In genomic region chr7:33395340-33395739, GRCh38 we compare ENCODE assay signal across 23 cellular contexts.
DNase-seq lines count a peak whose midpoint lies in the region; ATAC-seq, FAIRE-seq and TF ChIP-seq lines count a peak whose summit lies in the region.
"Had no signal": no experiment of that assay in that cellular context is flagged by ENCODE, and none has a peak within 500 bp of the region (broad histone marks: within the 10 kb centered on the region; RNA-seq: fewer than 3 reads in every experiment).

No MANE protein-coding gene starts in this region.

- H3K27me3 Mint-ChIP-seq in type B pancreatic cell, result no peaks in the 10 kb centered on the region
- H3K27me3 Mint-ChIP-seq: activated naive CD8-positive, alpha-beta T cell treated with anti-CD3 and anti-CD28 coated beads, Interleukin-2, amount 50 U/mL, for 24 hours; stimulated activated naive CD8-positive, alpha-beta T cell treated with anti-CD3 and anti-CD28 coated beads, Interleukin-15, Interleukin-2, amounts not matched to agents 100 ng/mL and 50 ng/mL, for 24 hours had no signal

- no peak overlapping the region for H3K27ac ChIP-seq in kidney (ENCODE audit: low read depth in 2 of 2, low read length in 2 of 2)
- H3K27ac ChIP-seq: brain microvascular endothelial cell, ovary, right lobe of liver, SK-N-MC had no signal

- H3K9ac ChIP-seq in kidney (ENCODE audit: low read length in 2 of 2), result no peak overlapping the region

- peaks cover 10% of the 10 kb centered on the region for H3K9me3 Mint-ChIP-seq in type B pancreatic cell
- H3K9me3 Mint-ChIP-seq: activated T-helper 2 cell treated with anti-CD3 and anti-CD28 coated beads, Interferon-gamma antibody, Interleukin-2, Interleukin-4, amounts not matched to agents 10 μg/mL and 5 μg/mL and 100 μg/mL, durations not matched to agents 14 hours and 24 hours and 36 hours; stimulated activated naive CD8-positive, alpha-beta T cell treated with anti-CD3 and anti-CD28 coated beads, Interleukin-15, Interleukin-2, amounts not matched to agents 100 ng/mL and 50 ng/mL, for 24 hours had no signal

- H3K27ac Mint-ChIP-seq in type B pancreatic cell, result no peak overlapping the region
- H3K27ac Mint-ChIP-seq: activated naive CD8-positive, alpha-beta T cell treated with anti-CD3 and anti-CD28 coated beads, Interleukin-2, amount 50 U/mL, for 24 hours; activated T-helper 2 cell treated with anti-CD3 and anti-CD28 coated beads, Interferon-gamma antibody, Interleukin-2, Interleukin-4, amounts not matched to agents 10 μg/mL and 5 μg/mL and 100 μg/mL, durations not matched to agents 14 hours and 24 hours and 36 hours; stimulated activated naive CD8-positive, alpha-beta T cell treated with anti-CD3 and anti-CD28 coated beads, Interleukin-15, Interleukin-2, amounts not matched to agents 100 ng/mL and 50 ng/mL, for 24 hours had no signal

- no peaks in the 10 kb centered on the region for H3K4me1 ChIP-seq in kidney (ENCODE audit: control insufficient read depth in 1 of 2, insufficient read depth in 1 of 2, low read depth in 1 of 2, low read length in 2 of 2)
- H3K4me1 ChIP-seq: right lobe of liver had no signal

- intact Hi-C loops in kidney (cut with DNase I), result no loop called here

- FAIRE-seq in kidney (lab: Jason Lieb, UNC), result no peak
- FAIRE-seq: GM18507, H1 had no signal

- no peak for ATAC-seq in HG03159 (IDR thresholded peaks at IDR 0.05; ENCODE audit: unreplicated experiment)
- ATAC-seq: activated naive CD8-positive, alpha-beta T cell treated with anti-CD3 and anti-CD28 coated beads, Interleukin-2, amount 50 U/mL, for 24 hours; left ventricle myocardium superior; right lobe of liver had no signal

- DNase-seq in DMS53 (lab: John Stamatoyannopoulos, UW) (peak; percentile 84), NCI-H1105 (lab: John Stamatoyannopoulos, UW) (peak; percentile 59), NCI-H446 treated with DMSO at 0.1 percent for 48 hours (lab: John Stamatoyannopoulos, UW) (peak; percentile 44), fibroblast of mammary gland (ENCODE audit: low read depth) (peak; percentile 19), kidney (no peak), type B pancreatic cell (ENCODE audit: extremely low spot score, unreplicated experiment) (no peak)
- DNase-seq in effector CD4-positive, alpha-beta T cell, result no peak
- DNase-seq: activated naive CD8-positive, alpha-beta T cell treated with anti-CD3 and anti-CD28 coated beads, Interleukin-2, amount 50 U/mL, for 24 hours; brain microvascular endothelial cell; erythroblast; KBM-7; left ventricle myocardium superior; NCI-H526 treated with DMSO at 0.1 percent for 48 hours; ovary; right lobe of liver; T-helper 9 cell; trophoblast cell had no signal

- TF ChIP-seq CTCF in fibroblast of mammary gland (conservative IDR thresholded peaks at IDR 0.05; ENCODE audit: control insufficient read depth, insufficient read depth, low read depth, low read length) (no peak), kidney (IDR thresholded peaks at IDR 0.05; ENCODE audit: borderline replicate concordance, extremely low read depth, insufficient read depth) (no peak), type B pancreatic cell (conservative IDR thresholded peaks at IDR 0.05) (no peak)

- H3K36me3 ChIP-seq in kidney (ENCODE audit: control insufficient read depth in 1 of 2, insufficient read depth in 2 of 2, low read length in 2 of 2), result no peaks in the 10 kb centered on the region
- H3K36me3 ChIP-seq: brain microvascular endothelial cell, ovary, right lobe of liver had no signal

- no peaks in the 10 kb centered on the region for H3K9me3 ChIP-seq in kidney (ENCODE audit: control insufficient read depth in 1 of 2, low read length in 2 of 2)
- H3K9me3 ChIP-seq: ovary, right lobe of liver had no signal

- H3K4me3 Mint-ChIP-seq in type B pancreatic cell, result no peak overlapping the region
- H3K4me3 Mint-ChIP-seq: activated naive CD8-positive, alpha-beta T cell treated with anti-CD3 and anti-CD28 coated beads, Interleukin-2, amount 50 U/mL, for 24 hours; stimulated activated naive CD8-positive, alpha-beta T cell treated with anti-CD3 and anti-CD28 coated beads, Interleukin-15, Interleukin-2, amounts not matched to agents 100 ng/mL and 50 ng/mL, for 24 hours had no signal

- peaks cover 14% of the 10 kb centered on the region for H3K4me1 Mint-ChIP-seq in type B pancreatic cell (ENCODE audit: unreplicated experiment)
- H3K4me1 Mint-ChIP-seq: activated naive CD8-positive, alpha-beta T cell treated with anti-CD3 and anti-CD28 coated beads, Interleukin-2, amount 50 U/mL, for 24 hours had no signal

- H3K36me3 Mint-ChIP-seq in type B pancreatic cell, result peaks cover 15% of the 10 kb centered on the region

- H3K4me3 ChIP-seq in fibroblast of mammary gland (ENCODE audit: control insufficient read depth, low read depth, low read length) (no peak overlapping the region), kidney (ENCODE audit: low read length in 2 of 2) (no peak overlapping the region)
- H3K4me3 ChIP-seq: ovary, right lobe of liver, SK-N-MC had no signal

Comparison
In these comparisons a context has a peak if more than half of its experiments do, and no peak if none do; other contexts are left out.
1. DNase-seq: peak in DMS53 (single experiment), NCI-H1105 (single experiment), NCI-H446 treated with DMSO at 0.1 percent for 48 hours (single experiment) and fibroblast of mammary gland (single experiment); none in effector CD4-positive, alpha-beta T cell (single experiment), kidney (single experiment) and type B pancreatic cell (single experiment).